Comparison of ENCODE assay signal across 23 cellular contexts in genomic region chr7:4718071-4718470, GRCh38. TPM values are rescaled to one million over a fixed set of nuclear protein-coding genes. Genes with fewer than 3 reads are reported as not detected.
A peak's percentile ranks its signal among the peaks of the same experiment; 100 is the strongest.
DNase-seq lines count a peak whose midpoint lies in the region; FAIRE-seq and TF ChIP-seq lines count a peak whose summit lies in the region.
"Had no signal": no experiment of that assay in that cellular context is flagged by ENCODE, and none has a peak within 500 bp of the region (broad histone marks: within the 10 kb centered on the region; RNA-seq: fewer than 3 reads in every experiment).

No MANE protein-coding gene starts in this region.

- H3K9me3 ChIP-seq in endodermal cell (ENCODE audit: control insufficient read depth, low read length): peaks cover 6% of the 10 kb centered on the region
- no peaks in the 10 kb centered on the region for H3K9me3 ChIP-seq in osteoblast (ENCODE audit: low read depth, low read length)
- H3K9me3 ChIP-seq: MG63 had no signal

- H3K27me3 Mint-ChIP-seq in activated T-cell treated with anti-CD3 and anti-CD28 coated beads, Interleukin-2, amount 50 U/mL, for 24 hours: no peaks in the 10 kb centered on the region
- H3K27me3 Mint-ChIP-seq in endodermal cell (ENCODE audit: insufficient read depth): no peaks in the 10 kb centered on the region

- WGBS in endodermal cell (ENCODE audit: insufficient coverage in 1 of 2, insufficient read length in 1 of 2), 2 experiments: 95% methylated on average over 13 to 22 of the region's 22 CpGs

- H3K4me3 Mint-ChIP-seq in activated T-cell treated with anti-CD3 and anti-CD28 coated beads, Interleukin-2, amount 50 U/mL, for 24 hours: no peak overlapping the region
- H3K4me3 Mint-ChIP-seq in endodermal cell: no peak overlapping the region
- H3K4me3 Mint-ChIP-seq: CD8-positive, alpha-beta memory T cell; GM23338 had no signal

- no peaks in the 10 kb centered on the region for H3K4me1 ChIP-seq in endodermal cell (ENCODE audit: control insufficient read depth, insufficient read depth, low read length)
- H3K4me1 ChIP-seq in osteoblast (ENCODE audit: insufficient read depth, low read length): peaks cover 6% of the 10 kb centered on the region

- no peak for DNase-seq in activated T-cell treated with anti-CD3 and anti-CD28 coated beads, Interleukin-2, amount 50 U/mL, for 24 hours
- DNase-seq in activated T-cell treated with anti-CD3 and anti-CD28 coated beads for 4 hours (no peak), endodermal cell (no peak), osteoblast (ENCODE audit: insufficient read length, low spot score, missing footprints) (peak; percentile 58), urothelium cell line (ENCODE audit: low spot score) (no peak), NCI-H526 treated with DMSO at 0.1 percent for 48 hours (lab: John Stamatoyannopoulos, UW) (no peak), HK-2 (ENCODE audit: unreplicated experiment) (no peak), NCI-H748 (lab: John Stamatoyannopoulos, UW; ENCODE audit: unreplicated experiment) (no peak)
- DNase-seq: CD8-positive, alpha-beta memory T cell; DMS53; GDM1; MG63; NCI-H1417; NCI-H1694 treated with DMSO at 0.1 percent for 48 hours; NCI-H2081 treated with DMSO at 0.1 percent for 48 hours; NCI-H2171 treated with DMSO at 0.1 percent for 48 hours; NCI-H524 treated with DMSO at 0.1 percent for 48 hours; Right ventricle myocardium superior had no signal

- TF ChIP-seq CTCF in endodermal cell (conservative IDR thresholded peaks at IDR 0.05) (no peak), osteoblast (IDR thresholded peaks at IDR 0.05; ENCODE audit: extremely low read depth, low read depth, low read length) (no peak)

- no peak overlapping the region for H3K9ac ChIP-seq in endodermal cell (ENCODE audit: extremely low read depth, low read length, poor library complexity, severe bottlenecking)
- H3K9ac ChIP-seq: BLaER1 treated with 17β-estradiol and CSF1 and Interleukin-3, amounts not matched to agents 10 nM and 100 nM had no signal

- H3K36me3 Mint-ChIP-seq in activated T-cell treated with anti-CD3 and anti-CD28 coated beads, Interleukin-2, amount 50 U/mL, for 24 hours (ENCODE audit: low read depth): peaks cover 66% of the 10 kb centered on the region
- peaks cover 49% of the 10 kb centered on the region for H3K36me3 Mint-ChIP-seq in endodermal cell (ENCODE audit: low read depth)

- no peak overlapping the region for H2AFZ ChIP-seq in osteoblast (ENCODE audit: low read length)
- H2AFZ ChIP-seq: GM23338 had no signal

- H3K27me3 ChIP-seq in endodermal cell (ENCODE audit: control insufficient read depth, insufficient read depth, low read length, poor library complexity, severe bottlenecking): no peaks in the 10 kb centered on the region
- H3K27me3 ChIP-seq in osteoblast (ENCODE audit: insufficient read depth, low read length): no peaks in the 10 kb centered on the region
- H3K27me3 ChIP-seq: BLaER1 treated with 17β-estradiol and CSF1 and Interleukin-3, amounts not matched to agents 10 nM and 100 nM; MG63 had no signal

- H3K4me3 ChIP-seq in endodermal cell (ENCODE audit: low read length) (no peak overlapping the region), osteoblast (ENCODE audit: insufficient read depth, low read length) (no peak overlapping the region)
- H3K4me3 ChIP-seq: BLaER1 treated with 17β-estradiol and CSF1 and Interleukin-3, amounts not matched to agents 10 nM and 100 nM; GM23338; MG63; SK-N-MC had no signal

- no peaks in the 10 kb centered on the region for H3K9me3 Mint-ChIP-seq in activated T-cell treated with anti-CD3 and anti-CD28 coated beads, Interleukin-2, amount 50 U/mL, for 24 hours
- peaks cover 4% of the 10 kb centered on the region for H3K9me3 Mint-ChIP-seq in endodermal cell
- H3K9me3 Mint-ChIP-seq: CD8-positive, alpha-beta memory T cell had no signal

- no peaks in the 10 kb centered on the region for H3K36me3 ChIP-seq in endodermal cell (ENCODE audit: control insufficient read depth, insufficient read depth, low read length)
- H3K36me3 ChIP-seq in osteoblast (ENCODE audit: insufficient read depth, low read length): peaks cover 4% of the 10 kb centered on the region

- H3K79me2 ChIP-seq in osteoblast (ENCODE audit: insufficient read depth, low read length): peaks cover 91% of the 10 kb centered on the region

- H3K4me1 Mint-ChIP-seq in activated T-cell treated with anti-CD3 and anti-CD28 coated beads, Interleukin-2, amount 50 U/mL, for 24 hours (ENCODE audit: low read depth): peaks cover 48% of the 10 kb centered on the region
- peaks cover 2% of the 10 kb centered on the region for H3K4me1 Mint-ChIP-seq in endodermal cell

- H3K27ac Mint-ChIP-seq in activated T-cell treated with anti-CD3 and anti-CD28 coated beads, Interleukin-2, amount 50 U/mL, for 24 hours: peak overlapping the region; percentile 38
- no peak overlapping the region for H3K27ac Mint-ChIP-seq in endodermal cell
- H3K27ac Mint-ChIP-seq: GM23338 had no signal

- no peak overlapping the region for H3K4me2 ChIP-seq in osteoblast (ENCODE audit: insufficient read depth, low read length)
- H3K4me2 ChIP-seq: BLaER1 treated with 17β-estradiol and CSF1 and Interleukin-3, amounts not matched to agents 10 nM and 100 nM; GM23338 had no signal

- peaks cover 63% of the 10 kb centered on the region for H4K20me1 ChIP-seq in osteoblast (ENCODE audit: insufficient read depth, low read length)

- H3K27ac ChIP-seq in endodermal cell (ENCODE audit: low read depth, low read length): peak overlapping the region; percentile 44
- H3K27ac ChIP-seq in osteoblast (ENCODE audit: low read depth, low read length): no peak overlapping the region
- H3K27ac ChIP-seq: 22Rv1; BLaER1 treated with 17β-estradiol and CSF1 and Interleukin-3, amounts not matched to agents 10 nM and 100 nM; SK-N-MC had no signal

- FAIRE-seq in urothelium cell line (lab: Jason Lieb, UNC): peak; percentile 89
- FAIRE-seq: D721Med had no signal

RNA-seq across cellular contexts. Expression of gene FOXK1, which starts 36.0 kb away (rescaled TPM):
- total RNA-seq in endodermal cell (10 to 100 TPM; 36.9 to 43.4 TPM), osteoblast (26.2 and 31.8 TPM in 2 replicates)
- 14.9 TPM for polyA plus RNA-seq in endodermal cell (2013, experiment 1 of 2)
- polyA plus RNA-seq in endodermal cell (2013, experiment 2 of 2): 13.9 TPM

RNA-seq across cellular contexts. Expression of gene AP5Z1, which starts 57.4 kb away (rescaled TPM):
- total RNA-seq in endodermal cell: 10 to 100 TPM; 31.0 to 34.7 TPM
- 13.7 TPM for polyA plus RNA-seq in endodermal cell (2013, experiment 1 of 2)
- 13.7 TPM for polyA plus RNA-seq in endodermal cell (2013, experiment 2 of 2)
- 63.9 and 73.1 TPM in 2 replicates for total RNA-seq in osteoblast
